10 cellular contexts compared by ENCODE assay signal in the genomic region with DNA sequence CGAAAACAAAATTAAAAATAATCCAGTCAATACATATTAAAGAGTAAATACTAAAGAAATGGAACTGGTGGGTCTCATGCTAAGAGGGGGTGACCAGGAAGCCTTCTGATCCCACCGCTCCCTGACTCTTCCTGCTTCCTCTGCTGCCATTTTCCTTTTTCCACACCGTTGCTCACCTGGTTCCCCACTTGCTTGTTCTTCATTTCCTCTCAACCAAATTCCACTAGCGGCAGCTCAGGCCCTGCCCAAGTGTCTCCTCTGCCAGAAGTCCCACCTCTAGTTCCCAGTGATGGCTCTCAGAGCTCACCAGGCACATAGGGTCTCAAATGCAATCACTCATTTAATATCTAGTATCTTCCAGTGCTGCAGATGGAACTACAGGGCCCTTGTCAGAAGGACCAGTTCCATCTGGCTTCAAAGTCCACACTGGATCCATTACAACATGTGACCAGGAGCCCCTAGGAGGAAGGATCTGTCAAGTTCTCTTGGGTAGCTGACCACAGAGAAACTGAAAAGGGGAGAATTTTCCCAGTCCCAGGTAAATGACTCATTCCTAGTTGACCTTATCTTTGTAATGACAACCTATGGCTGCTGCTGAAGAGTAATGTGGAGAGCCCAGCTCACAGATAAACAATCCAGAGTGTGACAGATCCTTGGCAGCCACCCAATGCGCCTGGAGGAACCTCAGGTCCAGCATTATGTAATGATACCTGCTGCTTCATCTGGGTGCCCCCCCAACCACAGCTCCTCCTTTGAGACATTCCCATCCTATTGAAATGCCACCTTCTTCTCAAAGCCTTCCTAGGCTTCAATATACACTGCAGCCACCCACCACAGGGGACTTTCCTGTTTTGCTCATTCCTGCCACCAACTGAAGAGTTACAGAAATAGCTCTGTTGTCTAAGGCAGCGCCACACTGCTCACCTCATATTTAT.
DNase-seq lines count a peak whose midpoint lies in the region; ATAC-seq and TF ChIP-seq lines count a peak whose summit lies in the region.
"Had no signal": no experiment of that assay in that cellular context is flagged by ENCODE, and none has a peak within 500 bp of the region (broad histone marks: within the 10 kb centered on the region; RNA-seq: fewer than 3 reads in every experiment).

No MANE protein-coding gene starts in this region.

- no peak overlapping the region for H3K4me3 ChIP-seq in LNCaP clone FGC (ENCODE audit: low read depth, low read length)

- ATAC-seq in GM21515 (IDR thresholded peaks at IDR 0.05; ENCODE audit: unreplicated experiment) (no peak), HG02642 (IDR thresholded peaks at IDR 0.05; ENCODE audit: poor library complexity, unreplicated experiment) (no peak)

- H3K27ac Mint-ChIP-seq in activated naive CD8-positive, alpha-beta T cell = peak overlapping the region; percentile 30
- H3K27ac Mint-ChIP-seq in nephron = no peak overlapping the region
- H3K27ac Mint-ChIP-seq: dendritic cell treated with granulocyte-macrophage colony-stimulating factor and Interleukin-4, amounts not matched to agents 40 ng/mL and 50 ng/mL, for 4 days had no signal

- DNase-seq in SIG-M5 treated with dmso at 0.1 percent for 504 hours (lab: John Stamatoyannopoulos, UW; ENCODE audit: unreplicated experiment) (peak; percentile 40), SIG-M5 (lab: John Stamatoyannopoulos, UW) (no peak), LNCaP clone FGC (ENCODE audit: low read depth) (peak; percentile 21), AG08396 (ENCODE audit: low spot score) (no peak)
- DNase-seq: NCI-H1930 had no signal

- H3K27me3 Mint-ChIP-seq in activated naive CD8-positive, alpha-beta T cell = no peaks in the 10 kb centered on the region
- H3K27me3 Mint-ChIP-seq in nephron (ENCODE audit: low read depth) = no peaks in the 10 kb centered on the region
- H3K27me3 Mint-ChIP-seq: dendritic cell treated with granulocyte-macrophage colony-stimulating factor and Interleukin-4, amounts not matched to agents 40 ng/mL and 50 ng/mL, for 4 days had no signal

- H3K4me3 Mint-ChIP-seq in activated naive CD8-positive, alpha-beta T cell = no peak overlapping the region
- H3K4me3 Mint-ChIP-seq in nephron = peak overlapping the region; percentile 32 to 70 (median 63)
- H3K4me3 Mint-ChIP-seq: dendritic cell treated with granulocyte-macrophage colony-stimulating factor and Interleukin-4, amounts not matched to agents 40 ng/mL and 50 ng/mL, for 4 days had no signal

- peaks cover 13% of the 10 kb centered on the region for H3K36me3 Mint-ChIP-seq in activated naive CD8-positive, alpha-beta T cell
- H3K36me3 Mint-ChIP-seq in nephron (ENCODE audit: low read depth) = peaks cover 72% of the 10 kb centered on the region

- H3K4me1 Mint-ChIP-seq in activated naive CD8-positive, alpha-beta T cell (ENCODE audit: low read depth) = peaks cover 51% of the 10 kb centered on the region
- H3K4me1 Mint-ChIP-seq in nephron = peaks cover 13% of the 10 kb centered on the region

- no peaks in the 10 kb centered on the region for H3K9me3 Mint-ChIP-seq in activated naive CD8-positive, alpha-beta T cell (ENCODE audit: low read depth)
- no peaks in the 10 kb centered on the region for H3K9me3 Mint-ChIP-seq in nephron
- H3K9me3 Mint-ChIP-seq: dendritic cell treated with granulocyte-macrophage colony-stimulating factor and Interleukin-4, amounts not matched to agents 40 ng/mL and 50 ng/mL, for 4 days had no signal

- TF ChIP-seq CTCF in LNCaP clone FGC (IDR thresholded peaks at IDR 0.05; ENCODE audit: control insufficient read depth, extremely low read depth, insufficient read depth) = no peak
- TF ChIP-seq CTCF in nephron (IDR thresholded peaks at IDR 0.05; ENCODE audit: unreplicated experiment in 3 of 3) = no peak

Comparison
In these comparisons a context has a peak if more than half of its experiments do, and no peak if none do; other contexts are left out.
1. DNase-seq: peak in SIG-M5 treated with dmso at 0.1 percent for 504 hours (single experiment) and LNCaP clone FGC (single experiment); none in SIG-M5 (single experiment) and AG08396 (single experiment).